ENCODE assay signal across 9 cellular contexts in genomic region chr13:84910423-84910822, GRCh38.
"Had no signal": no experiment of that assay in that cellular context is flagged by ENCODE, and none has a peak within 500 bp of the region (broad histone marks: within the 10 kb centered on the region; RNA-seq: fewer than 3 reads in every experiment).

No MANE protein-coding gene starts in this region.

- H3K9ac ChIP-seq: GM23248 had no signal

- H3K4me3 ChIP-seq: GM23248, HAP-1 had no signal

- H3K27ac ChIP-seq: GM23248, HL-60 had no signal

- H3K36me3 ChIP-seq: HAP-1 had no signal

- ATAC-seq: HCT116, HepG2 had no signal

- H3K9me3 ChIP-seq: HAP-1 had no signal

- DNase-seq: GM23248, GOT3, H7, HFFc6, KBM-7 had no signal

- FAIRE-seq: HepG2 had no signal
